1 cellular context compared by ENCODE assay signal in genomic region chr12:121202407-121203355, GRCh38.
TF ChIP-seq lines count a peak whose summit lies in the region.

No MANE protein-coding gene starts in this region.

TF ChIP-seq in K562, 482 proteins besides CTCF, POLR2A, EP300 and RAD21 (continued from another document and continues in another):
- TF ChIP-seq, protein P1, sequence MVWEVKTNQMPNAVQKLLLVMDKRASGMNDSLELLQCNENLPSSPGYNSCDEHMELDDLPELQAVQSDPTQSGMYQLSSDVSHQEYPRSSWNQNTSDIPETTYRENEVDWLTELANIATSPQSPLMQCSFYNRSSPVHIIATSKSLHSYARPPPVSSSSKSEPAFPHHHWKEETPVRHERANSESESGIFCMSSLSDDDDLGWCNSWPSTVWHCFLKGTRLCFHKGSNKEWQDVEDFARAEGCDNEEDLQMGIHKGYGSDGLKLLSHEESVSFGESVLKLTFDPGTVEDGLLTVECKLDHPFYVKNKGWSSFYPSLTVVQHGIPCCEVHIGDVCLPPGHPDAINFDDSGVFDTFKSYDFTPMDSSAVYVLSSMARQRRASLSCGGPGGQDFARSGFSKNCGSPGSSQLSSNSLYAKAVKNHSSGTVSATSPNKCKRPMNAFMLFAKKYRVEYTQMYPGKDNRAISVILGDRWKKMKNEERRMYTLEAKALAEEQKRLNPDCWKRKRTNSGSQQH (CRISPR knock-in tag; IDR thresholded peaks at IDR 0.05) = no peak
- 0 out of 2 replicates have a peak, but pooled peaks have one; percentile 27 for TF ChIP-seq PTTG1 (tag; IDR thresholded peaks at IDR 0.05; ENCODE audit: low read depth)
- TF ChIP-seq ZKSCAN8 (CRISPR knock-in tag; IDR thresholded peaks at IDR 0.05) = peak; percentile 51; the same call in 1 of the 2 replicates
- TF ChIP-seq MEF2D (tag; conservative IDR thresholded peaks at IDR 0.05; ENCODE audit: low read depth) = peak; percentile 74
- no peak; the same call in 1 of the 2 replicates for TF ChIP-seq ZNF644 (tag; IDR thresholded peaks at IDR 0.05; ENCODE audit: low read depth)
- TF ChIP-seq FOXM1 (IDR thresholded peaks at IDR 0.05; ENCODE audit: low read depth) = peak; percentile 69
- TF ChIP-seq FOXM1 (CRISPR knock-in tag; IDR thresholded peaks at IDR 0.05; ENCODE audit: low read depth) = no peak
- no peak for TF ChIP-seq ZNF717 (CRISPR knock-in tag; IDR thresholded peaks at IDR 0.05)
- TF ChIP-seq RBBP5 (IDR thresholded peaks at IDR 0.05; ENCODE audit: borderline replicate concordance, insufficient read depth, low read length, poor library complexity, severe bottlenecking) = no peak
- TF ChIP-seq PCBP2 (IDR thresholded peaks at IDR 0.05; ENCODE audit: low read depth, low read length, poor library complexity, severe bottlenecking) = no peak
- no peak for TF ChIP-seq COPS2 (conservative IDR thresholded peaks at IDR 0.05)
- TF ChIP-seq GTF2F1 (IDR thresholded peaks at IDR 0.05; ENCODE audit: low read depth, low read length) = no peak
- TF ChIP-seq, protein P2, sequence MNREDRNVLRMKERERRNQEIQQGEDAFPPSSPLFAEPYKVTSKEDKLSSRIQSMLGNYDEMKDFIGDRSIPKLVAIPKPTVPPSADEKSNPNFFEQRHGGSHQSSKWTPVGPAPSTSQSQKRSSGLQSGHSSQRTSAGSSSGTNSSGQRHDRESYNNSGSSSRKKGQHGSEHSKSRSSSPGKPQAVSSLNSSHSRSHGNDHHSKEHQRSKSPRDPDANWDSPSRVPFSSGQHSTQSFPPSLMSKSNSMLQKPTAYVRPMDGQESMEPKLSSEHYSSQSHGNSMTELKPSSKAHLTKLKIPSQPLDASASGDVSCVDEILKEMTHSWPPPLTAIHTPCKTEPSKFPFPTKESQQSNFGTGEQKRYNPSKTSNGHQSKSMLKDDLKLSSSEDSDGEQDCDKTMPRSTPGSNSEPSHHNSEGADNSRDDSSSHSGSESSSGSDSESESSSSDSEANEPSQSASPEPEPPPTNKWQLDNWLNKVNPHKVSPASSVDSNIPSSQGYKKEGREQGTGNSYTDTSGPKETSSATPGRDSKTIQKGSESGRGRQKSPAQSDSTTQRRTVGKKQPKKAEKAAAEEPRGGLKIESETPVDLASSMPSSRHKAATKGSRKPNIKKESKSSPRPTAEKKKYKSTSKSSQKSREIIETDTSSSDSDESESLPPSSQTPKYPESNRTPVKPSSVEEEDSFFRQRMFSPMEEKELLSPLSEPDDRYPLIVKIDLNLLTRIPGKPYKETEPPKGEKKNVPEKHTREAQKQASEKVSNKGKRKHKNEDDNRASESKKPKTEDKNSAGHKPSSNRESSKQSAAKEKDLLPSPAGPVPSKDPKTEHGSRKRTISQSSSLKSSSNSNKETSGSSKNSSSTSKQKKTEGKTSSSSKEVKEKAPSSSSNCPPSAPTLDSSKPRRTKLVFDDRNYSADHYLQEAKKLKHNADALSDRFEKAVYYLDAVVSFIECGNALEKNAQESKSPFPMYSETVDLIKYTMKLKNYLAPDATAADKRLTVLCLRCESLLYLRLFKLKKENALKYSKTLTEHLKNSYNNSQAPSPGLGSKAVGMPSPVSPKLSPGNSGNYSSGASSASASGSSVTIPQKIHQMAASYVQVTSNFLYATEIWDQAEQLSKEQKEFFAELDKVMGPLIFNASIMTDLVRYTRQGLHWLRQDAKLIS (CRISPR knock-in tag; IDR thresholded peaks at IDR 0.05) = no peak
- no peak for TF ChIP-seq ZNF140 (CRISPR knock-in tag; IDR thresholded peaks at IDR 0.05)
- TF ChIP-seq ZNF24 (IDR thresholded peaks at IDR 0.05) = no peak
- TF ChIP-seq ZZZ3 (IDR thresholded peaks at IDR 0.05) = no peak
- TF ChIP-seq, protein P3, sequence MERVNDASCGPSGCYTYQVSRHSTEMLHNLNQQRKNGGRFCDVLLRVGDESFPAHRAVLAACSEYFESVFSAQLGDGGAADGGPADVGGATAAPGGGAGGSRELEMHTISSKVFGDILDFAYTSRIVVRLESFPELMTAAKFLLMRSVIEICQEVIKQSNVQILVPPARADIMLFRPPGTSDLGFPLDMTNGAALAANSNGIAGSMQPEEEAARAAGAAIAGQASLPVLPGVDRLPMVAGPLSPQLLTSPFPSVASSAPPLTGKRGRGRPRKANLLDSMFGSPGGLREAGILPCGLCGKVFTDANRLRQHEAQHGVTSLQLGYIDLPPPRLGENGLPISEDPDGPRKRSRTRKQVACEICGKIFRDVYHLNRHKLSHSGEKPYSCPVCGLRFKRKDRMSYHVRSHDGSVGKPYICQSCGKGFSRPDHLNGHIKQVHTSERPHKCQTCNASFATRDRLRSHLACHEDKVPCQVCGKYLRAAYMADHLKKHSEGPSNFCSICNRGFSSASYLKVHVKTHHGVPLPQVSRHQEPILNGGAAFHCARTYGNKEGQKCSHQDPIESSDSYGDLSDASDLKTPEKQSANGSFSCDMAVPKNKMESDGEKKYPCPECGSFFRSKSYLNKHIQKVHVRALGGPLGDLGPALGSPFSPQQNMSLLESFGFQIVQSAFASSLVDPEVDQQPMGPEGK (CRISPR knock-in tag; IDR thresholded peaks at IDR 0.05; ENCODE audit: borderline replicate concordance) = no peak
- no peak for TF ChIP-seq ARID2 (IDR thresholded peaks at IDR 0.05)
- TF ChIP-seq MGA (IDR thresholded peaks at IDR 0.05) = no peak
- no peak for TF ChIP-seq MYBL2 (IDR thresholded peaks at IDR 0.05; ENCODE audit: low read depth)
- TF ChIP-seq MYBL2 (CRISPR knock-in tag; IDR thresholded peaks at IDR 0.05; ENCODE audit: borderline replicate concordance) = no peak
- peak; percentile 97 for TF ChIP-seq SMARCE1 (IDR thresholded peaks at IDR 0.05)
- TF ChIP-seq, protein P4, sequence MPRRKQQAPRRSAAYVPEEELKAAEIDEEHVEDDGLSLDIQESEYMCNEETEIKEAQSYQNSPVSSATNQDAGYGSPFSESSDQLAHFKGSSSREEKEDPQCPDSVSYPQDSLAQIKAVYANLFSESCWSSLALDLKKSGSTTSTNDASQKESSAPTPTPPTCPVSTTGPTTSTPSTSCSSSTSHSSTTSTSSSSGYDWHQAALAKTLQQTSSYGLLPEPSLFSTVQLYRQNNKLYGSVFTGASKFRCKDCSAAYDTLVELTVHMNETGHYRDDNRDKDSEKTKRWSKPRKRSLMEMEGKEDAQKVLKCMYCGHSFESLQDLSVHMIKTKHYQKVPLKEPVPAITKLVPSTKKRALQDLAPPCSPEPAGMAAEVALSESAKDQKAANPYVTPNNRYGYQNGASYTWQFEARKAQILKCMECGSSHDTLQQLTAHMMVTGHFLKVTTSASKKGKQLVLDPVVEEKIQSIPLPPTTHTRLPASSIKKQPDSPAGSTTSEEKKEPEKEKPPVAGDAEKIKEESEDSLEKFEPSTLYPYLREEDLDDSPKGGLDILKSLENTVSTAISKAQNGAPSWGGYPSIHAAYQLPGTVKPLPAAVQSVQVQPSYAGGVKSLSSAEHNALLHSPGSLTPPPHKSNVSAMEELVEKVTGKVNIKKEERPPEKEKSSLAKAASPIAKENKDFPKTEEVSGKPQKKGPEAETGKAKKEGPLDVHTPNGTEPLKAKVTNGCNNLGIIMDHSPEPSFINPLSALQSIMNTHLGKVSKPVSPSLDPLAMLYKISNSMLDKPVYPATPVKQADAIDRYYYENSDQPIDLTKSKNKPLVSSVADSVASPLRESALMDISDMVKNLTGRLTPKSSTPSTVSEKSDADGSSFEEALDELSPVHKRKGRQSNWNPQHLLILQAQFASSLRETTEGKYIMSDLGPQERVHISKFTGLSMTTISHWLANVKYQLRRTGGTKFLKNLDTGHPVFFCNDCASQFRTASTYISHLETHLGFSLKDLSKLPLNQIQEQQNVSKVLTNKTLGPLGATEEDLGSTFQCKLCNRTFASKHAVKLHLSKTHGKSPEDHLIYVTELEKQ (CRISPR knock-in tag; IDR thresholded peaks at IDR 0.05) = no peak
- TF ChIP-seq CREB1 (IDR thresholded peaks at IDR 0.05) = no peak
- no peak for TF ChIP-seq CREB1 (CRISPR knock-in tag; IDR thresholded peaks at IDR 0.05)
- peak; percentile 61; the same call in 1 of the 2 replicates for TF ChIP-seq PML (IDR thresholded peaks at IDR 0.05; ENCODE audit: low read length)
- TF ChIP-seq, protein P5, sequence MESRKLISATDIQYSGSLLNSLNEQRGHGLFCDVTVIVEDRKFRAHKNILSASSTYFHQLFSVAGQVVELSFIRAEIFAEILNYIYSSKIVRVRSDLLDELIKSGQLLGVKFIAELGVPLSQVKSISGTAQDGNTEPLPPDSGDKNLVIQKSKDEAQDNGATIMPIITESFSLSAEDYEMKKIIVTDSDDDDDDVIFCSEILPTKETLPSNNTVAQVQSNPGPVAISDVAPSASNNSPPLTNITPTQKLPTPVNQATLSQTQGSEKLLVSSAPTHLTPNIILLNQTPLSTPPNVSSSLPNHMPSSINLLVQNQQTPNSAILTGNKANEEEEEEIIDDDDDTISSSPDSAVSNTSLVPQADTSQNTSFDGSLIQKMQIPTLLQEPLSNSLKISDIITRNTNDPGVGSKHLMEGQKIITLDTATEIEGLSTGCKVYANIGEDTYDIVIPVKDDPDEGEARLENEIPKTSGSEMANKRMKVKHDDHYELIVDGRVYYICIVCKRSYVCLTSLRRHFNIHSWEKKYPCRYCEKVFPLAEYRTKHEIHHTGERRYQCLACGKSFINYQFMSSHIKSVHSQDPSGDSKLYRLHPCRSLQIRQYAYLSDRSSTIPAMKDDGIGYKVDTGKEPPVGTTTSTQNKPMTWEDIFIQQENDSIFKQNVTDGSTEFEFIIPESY (CRISPR knock-in tag; IDR thresholded peaks at IDR 0.05) = no peak
- no peak for TF ChIP-seq FOXA3 (CRISPR knock-in tag; conservative IDR thresholded peaks at IDR 0.05 in 1 of 2, IDR thresholded peaks at IDR 0.05 in 1 of 2)
- no peak for TF ChIP-seq MYNN (IDR thresholded peaks at IDR 0.05)
- TF ChIP-seq MYNN (CRISPR knock-in tag; IDR thresholded peaks at IDR 0.05) = no peak
- TF ChIP-seq SAFB (IDR thresholded peaks at IDR 0.05; ENCODE audit: borderline replicate concordance, low read depth, low read length) = no peak
- TF ChIP-seq HMGN3 (IDR thresholded peaks at IDR 0.05; ENCODE audit: borderline replicate concordance, extremely low read depth, insufficient read length, low read depth, low read length) = no peak
